ENCODE assay signal across 8 cellular contexts in genomic region chr22:43110444-43110926, GRCh38. TPM values are rescaled to one million over a fixed set of nuclear protein-coding genes. Genes with fewer than 3 reads are reported as not detected.
A peak's percentile ranks its signal among the peaks of the same experiment; 100 is the strongest.
DNase-seq lines count a peak whose midpoint lies in the region; ATAC-seq and TF ChIP-seq lines count a peak whose summit lies in the region.

A gene with protein sequence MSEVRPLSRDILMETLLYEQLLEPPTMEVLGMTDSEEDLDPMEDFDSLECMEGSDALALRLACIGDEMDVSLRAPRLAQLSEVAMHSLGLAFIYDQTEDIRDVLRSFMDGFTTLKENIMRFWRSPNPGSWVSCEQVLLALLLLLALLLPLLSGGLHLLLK (plus strand): TSS chr22:43110750. CDS start chr22:43124023, 13,273 bp downstream.

- H3K4me1 Mint-ChIP-seq in T-helper 17 cell, result peaks cover 8% of the 10 kb centered on the region

- ATAC-seq in T-helper 17 cell, result peak; percentile 65
- ATAC-seq in HG02884 (IDR thresholded peaks at IDR 0.05; ENCODE audit: unreplicated experiment), result no peak

- under 1% methylated on average over 49 of the region's 49 CpGs for WGBS in HUES64

- H3K27ac ChIP-seq in HUES64 (ENCODE audit: low read depth, low read length), result no peak within 1 kb of the TSS; the same call in 1 of the 2 replicates
- H3K27ac ChIP-seq in iPS-20b (ENCODE audit: low read length), result no peak within 1 kb of the TSS

- H3K9me3 ChIP-seq in HUES64 (ENCODE audit: insufficient read depth, low read depth, low read length) (no peaks in the 10 kb centered on the region), T-helper 17 cell (ENCODE audit: control insufficient read depth, low read length, poor library complexity, severe bottlenecking) (no peaks in the 10 kb centered on the region), iPS-20b (ENCODE audit: insufficient read depth, low read depth, low read length) (no peaks in the 10 kb centered on the region)

- H3K4me3 ChIP-seq in HUES64 (ENCODE audit: low read length) (peak within 1 kb of the TSS; percentile 61), iPS-20b (ENCODE audit: low read length) (peak within 1 kb of the TSS; percentile 78)

- H3K4me3 Mint-ChIP-seq in T-helper 17 cell, result peak within 1 kb of the TSS; percentile 86

- H3K27me3 ChIP-seq in HUES64 (ENCODE audit: insufficient read depth, low read length), result peaks cover 45% of the 10 kb centered on the region
- peaks cover 66% of the 10 kb centered on the region for H3K27me3 ChIP-seq in iPS-20b (ENCODE audit: insufficient read depth, low read length)

- peak; percentile 45 for TF ChIP-seq CTCF in GM10248 (IDR thresholded peaks at IDR 0.05; ENCODE audit: control extremely low read depth, extremely low read depth, low read depth, missing control alignments)

- no peak within 1 kb of the TSS for H3K27ac Mint-ChIP-seq in T-helper 17 cell

- DNase-seq in GM10248 (ENCODE audit: extremely low spot score), result peak; percentile 58
- DNase-seq in T-helper 17 cell, result peak; percentile 19 to 37 (median 36)
- DNase-seq in astrocyte of the hippocampus (ENCODE audit: low read depth, low spot score), result peak; percentile 45
- peak; percentile 12 to 29 for DNase-seq in stimulated activated CD4-positive, alpha-beta T cell treated with anti-CD3 and anti-CD28 coated beads, Interleukin-15, amount 100 ng/mL, for 1 hour (ENCODE audit: low read depth in 1 of 2, low spot score in 1 of 2)
- DNase-seq in A172 (ENCODE audit: low spot score), result no peak

- no peaks in the 10 kb centered on the region for H3K27me3 Mint-ChIP-seq in T-helper 17 cell

- H3K4me1 ChIP-seq in HUES64 (ENCODE audit: insufficient read depth, low read length) (peaks cover 4% of the 10 kb centered on the region), iPS-20b (ENCODE audit: insufficient read depth, low read length) (peaks cover 6% of the 10 kb centered on the region; the same call in 1 of the 2 replicates)

- CTCF ChIA-PET in GM10248 (lab: Yijun Ruan, JAX), result interaction anchor here (1.0 to 1.3 kb wide), 3 partner anchors 11 to 27 kb away, joined by 3 read pairs; no protein-coding TSS in a partner anchor

- H3K9ac ChIP-seq in HUES64 (ENCODE audit: low read depth, low read length) (peak within 1 kb of the TSS; percentile 43; the same call in 1 of the 2 replicates), iPS-20b (ENCODE audit: low read depth, low read length) (peak within 1 kb of the TSS; percentile 53)

- H3K36me3 Mint-ChIP-seq in T-helper 17 cell (ENCODE audit: low read depth), result no peaks in the 10 kb centered on the region

- POLR2A ChIA-PET in GM10248 (lab: Yijun Ruan, JAX), result no interaction called here

- no peaks in the 10 kb centered on the region for H3K36me3 ChIP-seq in HUES64 (ENCODE audit: insufficient read depth, low read length)
- H3K36me3 ChIP-seq in iPS-20b (ENCODE audit: insufficient read depth, low read depth, low read length), result no peaks in the 10 kb centered on the region

RNA-seq across cellular contexts. Expression of the gene that starts here (rescaled TPM):
- polyA plus RNA-seq in HUES64 (2013, experiment 1 of 2), result 2.7 TPM
- polyA plus RNA-seq in HUES64 (2013, experiment 2 of 2), result 3.7 TPM
- 1 to 10 TPM; 2.3 to 3.8 TPM for total RNA-seq in T-helper 17 cell
- total RNA-seq in A172 (2014; rRNA removed; shearing (Covaris generic)), result 6.3 and 8.6 TPM in 2 replicates
